24 cellular contexts compared by ENCODE assay signal in genomic region chr3:115803661-115804060, GRCh38.
"Had no signal": no experiment of that assay in that cellular context is flagged by ENCODE, and none has a peak within 500 bp of the region (broad histone marks: within the 10 kb centered on the region; RNA-seq: fewer than 3 reads in every experiment).

No MANE protein-coding gene starts in this region.

- H3K4me3 ChIP-seq: cardiac muscle cell, lower lobe of right lung, transverse colon, uterus had no signal

- ATAC-seq: activated CD8-positive, alpha-beta memory T cell treated with anti-CD3 and anti-CD28 coated beads, Interleukin-2, amount 10 ng/mL, durations not matched to agents 7 days and 5 days; left lobe of liver; lower lobe of right lung; naive thymus-derived CD4-positive, alpha-beta T cell; sciatic nerve; stimulated activated memory B cell treated with anti-CD40 and anti-IgM and Interleukin-4, amounts not matched to agents 10 μg/mL and 1 μg/mL and 100 μg/mL, for 72 hours had no signal

- H3K36me3 Mint-ChIP-seq: activated CD8-positive, alpha-beta memory T cell treated with anti-CD3 and anti-CD28 coated beads, Interleukin-2, amount 10 ng/mL, durations not matched to agents 7 days and 5 days; activated naive CD4-positive, alpha-beta T cell treated with anti-CD3 and anti-CD28 coated beads, Interleukin-2, amount 10 ng/mL, durations not matched to agents 7 days and 5 days; naive thymus-derived CD4-positive, alpha-beta T cell; stimulated activated memory B cell treated with anti-CD40 and anti-IgM and Interleukin-4, amounts not matched to agents 10 μg/mL and 1 μg/mL and 100 μg/mL, for 72 hours had no signal

- DNase-seq: activated CD4-positive, alpha-beta memory T cell treated with anti-CD3 and anti-CD28 coated beads, Interleukin-2, amount 10 ng/mL, durations not matched to agents 7 days and 5 days; activated CD4-positive, alpha-beta T cell treated with anti-CD3 and anti-CD28 coated beads, Interleukin-2, amount 10 ng/mL, durations not matched to agents 24 days and 14 days; activated CD8-positive, alpha-beta memory T cell treated with anti-CD3 and anti-CD28 coated beads, Interleukin-2, amount 10 ng/mL, durations not matched to agents 7 days and 5 days; activated effector memory CD4-positive, alpha-beta T cell treated with anti-CD3 and anti-CD28 coated beads, Interleukin-2, amount 50 U/mL, for 16 hours; activated naive CD4-positive, alpha-beta T cell treated with anti-CD3 and anti-CD28 coated beads, Interleukin-2, amount 10 ng/mL, durations not matched to agents 7 days and 5 days; activated T-cell treated with anti-CD3 and anti-CD28 coated beads for 4 hours; amygdala; dermis blood vessel endothelial cell; effector CD8-positive, alpha-beta T cell; erythroblast; foreskin fibroblast; lower lobe of right lung; naive thymus-derived CD4-positive, alpha-beta T cell; occipital lobe; small intestine; stimulated activated CD4-positive, alpha-beta T cell treated with anti-CD3 and anti-CD28 coated beads, Interleukin-15, amount 100 ng/mL, for 24 hours; T1000; transverse colon; uterus had no signal

- FAIRE-seq: small intestine had no signal

- H3K27me3 ChIP-seq: cardiac muscle cell, transverse colon, uterus had no signal

- H3K9me3 ChIP-seq: lower lobe of right lung, transverse colon, uterus had no signal

- H3K27ac Mint-ChIP-seq: activated CD4-positive, alpha-beta memory T cell treated with anti-CD3 and anti-CD28 coated beads, Interleukin-2, amount 10 ng/mL, durations not matched to agents 7 days and 5 days; activated CD4-positive, alpha-beta T cell treated with anti-CD3 and anti-CD28 coated beads, Interleukin-2, amount 10 ng/mL, durations not matched to agents 24 days and 14 days; activated CD8-positive, alpha-beta memory T cell treated with anti-CD3 and anti-CD28 coated beads, Interleukin-2, amount 10 ng/mL, durations not matched to agents 7 days and 5 days; activated naive CD4-positive, alpha-beta T cell treated with anti-CD3 and anti-CD28 coated beads, Interleukin-2, amount 10 ng/mL, durations not matched to agents 7 days and 5 days; naive thymus-derived CD4-positive, alpha-beta T cell; stimulated activated memory B cell treated with anti-CD40 and anti-IgM and Interleukin-4, amounts not matched to agents 10 μg/mL and 1 μg/mL and 100 μg/mL, for 72 hours had no signal

- H3K36me3 ChIP-seq: cardiac muscle cell, lower lobe of right lung, transverse colon, uterus had no signal

- H3K27ac ChIP-seq: cardiac muscle cell, lower lobe of right lung, transverse colon, uterus had no signal

- H3K4me3 Mint-ChIP-seq: activated CD4-positive, alpha-beta memory T cell treated with anti-CD3 and anti-CD28 coated beads, Interleukin-2, amount 10 ng/mL, durations not matched to agents 7 days and 5 days; activated CD4-positive, alpha-beta T cell treated with anti-CD3 and anti-CD28 coated beads, Interleukin-2, amount 10 ng/mL, durations not matched to agents 24 days and 14 days; activated CD8-positive, alpha-beta memory T cell treated with anti-CD3 and anti-CD28 coated beads, Interleukin-2, amount 10 ng/mL, durations not matched to agents 7 days and 5 days; activated naive CD4-positive, alpha-beta T cell treated with anti-CD3 and anti-CD28 coated beads, Interleukin-2, amount 10 ng/mL, durations not matched to agents 7 days and 5 days; naive thymus-derived CD4-positive, alpha-beta T cell; neural crest cell; stimulated activated memory B cell treated with anti-CD40 and anti-IgM and Interleukin-4, amounts not matched to agents 10 μg/mL and 1 μg/mL and 100 μg/mL, for 72 hours had no signal

- H3K4me1 ChIP-seq: lower lobe of right lung, transverse colon, uterus had no signal

- H3K9me3 Mint-ChIP-seq: activated CD4-positive, alpha-beta memory T cell treated with anti-CD3 and anti-CD28 coated beads, Interleukin-2, amount 10 ng/mL, durations not matched to agents 7 days and 5 days; activated CD4-positive, alpha-beta T cell treated with anti-CD3 and anti-CD28 coated beads, Interleukin-2, amount 10 ng/mL, durations not matched to agents 24 days and 14 days; activated naive CD4-positive, alpha-beta T cell treated with anti-CD3 and anti-CD28 coated beads, Interleukin-2, amount 10 ng/mL, durations not matched to agents 7 days and 5 days; naive thymus-derived CD4-positive, alpha-beta T cell; neural crest cell; stimulated activated memory B cell treated with anti-CD40 and anti-IgM and Interleukin-4, amounts not matched to agents 10 μg/mL and 1 μg/mL and 100 μg/mL, for 72 hours had no signal

- H3K4me1 Mint-ChIP-seq: stimulated activated memory B cell treated with anti-CD40 and anti-IgM and Interleukin-4, amounts not matched to agents 10 μg/mL and 1 μg/mL and 100 μg/mL, for 72 hours had no signal
